In the genomic region with DNA sequence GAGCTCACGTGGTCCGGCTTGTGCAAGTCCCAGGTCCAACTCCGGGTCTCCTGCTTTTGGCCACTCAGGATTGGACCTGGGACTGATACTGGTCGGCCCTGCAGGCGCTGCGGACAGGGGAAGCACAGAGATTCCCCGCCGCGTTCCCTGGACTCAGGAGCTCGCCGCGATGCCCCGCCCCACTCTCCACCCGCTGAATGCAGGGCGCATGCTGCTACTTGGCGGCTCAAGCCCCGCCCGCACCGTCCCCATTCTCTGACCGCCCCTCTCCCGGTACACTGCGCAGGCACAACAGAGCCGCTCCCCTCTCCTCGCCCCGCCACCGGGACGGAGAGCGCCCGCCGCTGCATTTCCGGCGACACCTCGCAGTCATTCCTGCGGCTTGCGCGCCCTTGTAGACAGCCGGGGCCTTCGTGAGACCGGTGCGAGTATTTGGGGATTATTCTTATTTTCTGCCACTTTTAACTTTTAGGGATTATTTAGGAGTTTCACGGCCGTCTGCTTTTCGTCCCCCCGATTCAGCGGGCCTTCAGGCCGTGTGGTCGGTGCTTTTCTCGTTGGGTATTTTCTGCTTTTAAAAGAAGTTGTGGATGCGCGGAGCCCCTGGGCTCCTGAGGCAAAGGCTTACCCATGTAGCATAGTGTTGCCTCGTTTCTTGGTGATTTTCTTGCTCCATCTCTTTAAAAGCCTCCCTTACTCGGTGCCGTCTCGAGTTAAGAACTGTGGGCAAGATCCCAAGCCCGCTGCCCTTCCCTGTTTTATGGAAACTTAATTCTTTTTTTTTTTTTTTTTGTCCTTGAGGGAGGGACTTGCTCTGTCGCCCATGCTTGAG, we compare ENCODE assay signal across 8 cellular contexts. TPM values are rescaled to one million over a fixed set of nuclear protein-coding genes. Genes with fewer than 3 reads are reported as not detected.
DNase-seq lines count a peak whose midpoint lies in the region; ATAC-seq, FAIRE-seq and TF ChIP-seq lines count a peak whose summit lies in the region.

A gene (plus strand): TSS at position 251 of the 832 bp plus-strand sequence. CDS start 1,544 bp downstream, outside the sequence.

- H2BK5ac ChIP-seq in H1 (ENCODE audit: low read depth, low read length) (peak within 1 kb of the TSS; percentile 77; the same call in 1 of the 2 replicates), mesenchymal stem cell (ENCODE audit: low read depth, low read length, poor library complexity, severe bottlenecking) (peak within 1 kb of the TSS; percentile 83)

- peak within 1 kb of the TSS; percentile 84 for H3K27ac ChIP-seq in CD8-positive, alpha-beta memory T cell (ENCODE audit: low read depth, low read length)
- H3K27ac ChIP-seq in H1 (ENCODE audit: low read depth, low read length) (peak within 1 kb of the TSS; percentile 65), mesenchymal stem cell (ENCODE audit: low read length, poor library complexity, severe bottlenecking) (peak within 1 kb of the TSS; percentile 89)

- no peaks in the 10 kb centered on the region for H3K27me3 Mint-ChIP-seq in CD8-positive, alpha-beta memory T cell

- peak within 1 kb of the TSS; percentile 85 to 97 (median 94) for H3K4me3 Mint-ChIP-seq in CD8-positive, alpha-beta memory T cell

- H3K4me2 ChIP-seq in H1 (ENCODE audit: insufficient read depth in 1 of 2, low read depth in 2 of 2, low read length in 2 of 2) (peak within 1 kb of the TSS; percentile 79 to 95), mesenchymal stem cell (ENCODE audit: low read length, poor library complexity, severe bottlenecking) (peak within 1 kb of the TSS; percentile 88)

- no peak for TF ChIP-seq CTCF in H1 (IDR thresholded peaks at IDR 0.05; ENCODE audit: control extremely low read depth in 1 of 3, insufficient read depth in 1 of 3, low read depth in 1 of 3, low read length in 3 of 3)

- H2BK120ac ChIP-seq in H1 (replicated peaks; ENCODE audit: low read depth, low read length) (no peak within 1 kb of the TSS), mesenchymal stem cell (ENCODE audit: low read depth, low read length) (peak within 1 kb of the TSS; percentile 15)

- H3K18ac ChIP-seq in H1 (ENCODE audit: extremely low read depth, low read length) = peak within 1 kb of the TSS; percentile 97
- peak within 1 kb of the TSS in 1 of 2 experiments; percentile 81 for H3K18ac ChIP-seq in mesenchymal stem cell (ENCODE audit: low read depth in 1 of 2, low read length in 2 of 2)

- H2AFZ ChIP-seq in H1 (ENCODE audit: low read length) (peak within 1 kb of the TSS; percentile 48), mesenchymal stem cell (ENCODE audit: low read depth, low read length) (no peak within 1 kb of the TSS)

- POLR2A ChIA-PET in CD8-positive, alpha-beta memory T cell (lab: Charles Lee) = interaction anchor here (1.0 kb wide), 1 partner anchor 28 kb away, joined by 5 read pairs; a partner anchor contains a TSS
- POLR2A ChIA-PET in H1 (lab: Charles Lee; ENCODE audit: partially characterized antibody) = interaction anchor here (0.8 to 6.9 kb wide), 16 partner anchors 9 to 73 kb away, joined by 3 to 39 read pairs (median 5); a partner anchor contains a TSS

- H3K9me3 Mint-ChIP-seq in CD8-positive, alpha-beta memory T cell = peaks cover 0 to 3% (median 0%) of the 10 kb centered on the region in 5 donors

- H3K23ac ChIP-seq in H1 (ENCODE audit: insufficient read length) (no peak within 1 kb of the TSS), mesenchymal stem cell (ENCODE audit: low read length in 2 of 2) (no peak within 1 kb of the TSS)

- H3K36me3 Mint-ChIP-seq in CD8-positive, alpha-beta memory T cell = peaks cover 0 to 22% (median 3%) of the 10 kb centered on the region in 3 donors

- H2BK20ac ChIP-seq in H1 (ENCODE audit: low read length) = no peak within 1 kb of the TSS

- H3K27me3 ChIP-seq in CD8-positive, alpha-beta memory T cell (ENCODE audit: insufficient read depth, low read length, poor library complexity, severe bottlenecking) = no peaks in the 10 kb centered on the region
- H3K27me3 ChIP-seq in H1 (replicated peaks in 1 of 4; ENCODE audit: control insufficient read depth in 3 of 4, extremely low read depth in 1 of 4, insufficient read depth in 3 of 4, low read length in 3 of 4) = no peaks in the 10 kb centered on the region
- H3K27me3 ChIP-seq in mesenchymal stem cell (ENCODE audit: control insufficient read depth in 1 of 2, insufficient read depth in 1 of 2, low read length in 2 of 2) = no peaks in the 10 kb centered on the region

- FAIRE-seq in H1 (lab: Jason Lieb, UNC) = no peak

- H3K27ac Mint-ChIP-seq in CD8-positive, alpha-beta memory T cell = peak within 1 kb of the TSS; percentile 81 to 98 (median 95)

- peaks cover 8% of the 10 kb centered on the region; the same call in 1 of the 2 replicates for H3K79me1 ChIP-seq in H1 (ENCODE audit: low read depth, low read length)
- H3K79me1 ChIP-seq in mesenchymal stem cell (replicated peaks; ENCODE audit: low read length, poor library complexity, severe bottlenecking) = peaks cover 35% of the 10 kb centered on the region

- TF ChIP-seq RAD21 in H1 (IDR thresholded peaks at IDR 0.05 in 1 of 2, conservative IDR thresholded peaks at IDR 0.05 in 1 of 2; ENCODE audit: low read depth in 2 of 2, low read length in 2 of 2) = peak in 1 of 2 experiments; percentile 6; a peak in 3 of 4 replicates

- H3K9me3 ChIP-seq in CD8-positive, alpha-beta memory T cell (ENCODE audit: low read length) = no peaks in the 10 kb centered on the region
- H3K9me3 ChIP-seq in H1 (ENCODE audit: insufficient read depth in 2 of 2, low read depth in 1 of 2, low read length in 1 of 2) (peaks cover 0 to 9% of the 10 kb centered on the region in 2 experiments; a peak in 3 of 4 replicates), mesenchymal stem cell (ENCODE audit: control insufficient read depth, low read length) (peaks cover 11% of the 10 kb centered on the region)

- peak within 1 kb of the TSS; percentile 99; the same call in 1 of the 2 replicates for H2BK15ac ChIP-seq in H1 (ENCODE audit: low read length)
- peak within 1 kb of the TSS; percentile 86 for H2BK15ac ChIP-seq in mesenchymal stem cell (ENCODE audit: low read depth, poor library complexity, severe bottlenecking)

- no peaks in the 10 kb centered on the region for H3K36me3 ChIP-seq in CD8-positive, alpha-beta memory T cell (ENCODE audit: insufficient read depth, low read length)
- H3K36me3 ChIP-seq in H1 (ENCODE audit: control insufficient read depth in 2 of 4, insufficient read depth in 4 of 4, low read length in 3 of 4) = peaks cover 3 to 21% (median 9%) of the 10 kb centered on the region in 4 experiments; a peak in 5 of 8 replicates
- peaks cover 28 to 34% of the 10 kb centered on the region in 2 experiments for H3K36me3 ChIP-seq in mesenchymal stem cell (ENCODE audit: control insufficient read depth in 1 of 2, insufficient read depth in 2 of 2, low read depth in 1 of 2, low read length in 2 of 2)

- DNase-seq in CD8-positive, alpha-beta memory T cell = peak; percentile 63 to 81 (median 72)
- DNase-seq in HS-5 (ENCODE audit: low read depth) (peak; percentile 89), NOMO-1 treated with DMSO at 0.1 percent for 48 hours (lab: John Stamatoyannopoulos, UW; ENCODE audit: unreplicated experiment) (peak; percentile 93), H1 (ENCODE audit: low read depth in 1 of 2, low spot score in 2 of 2) (peak; percentile 95 to 98), mesenchymal stem cell (peak; percentile 98)
- DNase-seq in activated CD8-positive, alpha-beta memory T cell treated with anti-CD3 and anti-CD28 coated beads for 48 hours (ENCODE audit: low read depth in 2 of 3, low spot score in 2 of 3) = peak; percentile 66 to 85 (median 79)
- DNase-seq in stimulated activated CD8-positive, alpha-beta memory T cell treated with anti-CD3 and anti-CD28 coated beads, Interleukin-12 subunit alpha, Interleukin-12 subunit beta, amount 100 ng/mL, for 4 hours (ENCODE audit: low read depth) = peak; percentile 68

- ATAC-seq in GM19468 (IDR thresholded peaks at IDR 0.05; ENCODE audit: extremely low read depth, unreplicated experiment) = peak; percentile 95

- H4K8ac ChIP-seq in H1 (ENCODE audit: extremely low read depth, insufficient read depth, low read length) (peak within 1 kb of the TSS; percentile 53; the same call in 1 of the 2 replicates), mesenchymal stem cell (ENCODE audit: low read length) (peak within 1 kb of the TSS; percentile 94)

- peak in 1 of 2 experiments; percentile 83; a peak in 2 of 3 replicates for TF ChIP-seq POLR2A in H1 (IDR thresholded peaks at IDR 0.05; ENCODE audit: control extremely low read depth in 1 of 2, low read depth in 2 of 2, low read length in 2 of 2)

- H2AK5ac ChIP-seq in H1 (ENCODE audit: low read depth, low read length) (no peak within 1 kb of the TSS), mesenchymal stem cell (ENCODE audit: low read length, severe bottlenecking) (peak within 1 kb of the TSS; percentile 72)

- H3K4me1 Mint-ChIP-seq in CD8-positive, alpha-beta memory T cell = peaks cover 59 to 86% (median 80%) of the 10 kb centered on the region in 3 donors

- peak within 1 kb of the TSS; percentile 34 for H4K5ac ChIP-seq in H1 (ENCODE audit: insufficient read length, low read depth, low read length)

- H3K4me1 ChIP-seq in CD8-positive, alpha-beta memory T cell (ENCODE audit: insufficient read depth, low read length) = peaks cover 35% of the 10 kb centered on the region
- H3K4me1 ChIP-seq in H1 (replicated peaks in 1 of 4; ENCODE audit: control insufficient read depth in 3 of 4, insufficient read depth in 4 of 4, low read length in 3 of 4) = peaks cover 0 to 12% (median 4%) of the 10 kb centered on the region in 4 experiments; a peak in 3 of 7 replicates
- peaks cover 3% of the 10 kb centered on the region for H3K4me1 ChIP-seq in mesenchymal stem cell (ENCODE audit: control insufficient read depth, insufficient read depth, low read depth, low read length)

- H3K14ac ChIP-seq in H1 (ENCODE audit: insufficient read length) (no peak within 1 kb of the TSS), mesenchymal stem cell (ENCODE audit: low read length in 2 of 2) (no peak within 1 kb of the TSS)

- H3K23me2 ChIP-seq in H1 (ENCODE audit: low read depth, low read length) = peaks cover 4% of the 10 kb centered on the region; the same call in 1 of the 2 replicates

- H4K91ac ChIP-seq in H1 (replicated peaks; ENCODE audit: insufficient read length, low read length) (no peak within 1 kb of the TSS), mesenchymal stem cell (ENCODE audit: low read length) (peak within 1 kb of the TSS; percentile 66)

- no peaks in the 10 kb centered on the region for H4K20me1 ChIP-seq in H1 (replicated peaks in 1 of 2; ENCODE audit: control insufficient read depth in 1 of 2, insufficient read depth in 2 of 2, low read length in 2 of 2)

- peaks cover 8 to 18% of the 10 kb centered on the region in 2 experiments; a peak in 3 of 4 replicates for H3K79me2 ChIP-seq in H1 (ENCODE audit: control insufficient read depth in 1 of 2, insufficient read depth in 2 of 2, low read length in 2 of 2)

- peak within 1 kb of the TSS; percentile 83 for H3K4me3 ChIP-seq in CD8-positive, alpha-beta memory T cell (ENCODE audit: low read length)
- H3K4me3 ChIP-seq in H1 (ENCODE audit: extremely low read depth in 1 of 4, insufficient read depth in 2 of 4, low read depth in 3 of 4, low read length in 4 of 4) = peak within 1 kb of the TSS; percentile 80 to 91 (median 88)
- peak within 1 kb of the TSS; percentile 82 to 98 for H3K4me3 ChIP-seq in mesenchymal stem cell (ENCODE audit: insufficient read depth in 1 of 2, low read depth in 1 of 2, low read length in 2 of 2)

- 0 out of 2 replicates have a peak within 1 kb of the TSS, but pooled peaks have one; percentile 31 for H2BK12ac ChIP-seq in H1 (ENCODE audit: low read depth, low read length)
- no peak within 1 kb of the TSS for H2BK12ac ChIP-seq in mesenchymal stem cell (ENCODE audit: low read length in 2 of 2)

- H3K4ac ChIP-seq in H1 (replicated peaks; ENCODE audit: insufficient read length, low read depth, low read length) = peak within 1 kb of the TSS; percentile 85
- peak within 1 kb of the TSS; percentile 74 to 82 for H3K4ac ChIP-seq in mesenchymal stem cell (ENCODE audit: low read depth in 1 of 2, low read length in 2 of 2)

- CTCF ChIA-PET in CD8-positive, alpha-beta memory T cell (lab: Charles Lee) = interaction anchor here (1.3 to 3.1 kb wide), 2 partner anchors 20 to 28 kb away, joined by 3 to 11 read pairs; a partner anchor contains a TSS
- CTCF ChIA-PET in H1 (lab: Charles Lee; ENCODE audit: partially characterized antibody) = interaction anchor here (0.6 to 2.2 kb wide), 11 partner anchors 10 to 1710 kb away, joined by 3 to 9 read pairs (median 3); a partner anchor contains a TSS

- 2% methylated on average over 56 of the region's 56 CpGs; no CpG with 5 or more reads in 1 of the 2 experiments for WGBS in H1 (ENCODE audit: extremely low coverage in 1 of 2, insufficient coverage in 1 of 2, insufficient read length in 1 of 2, insufficient replicate concordance in 2 of 2, low coverage in 1 of 2, low lambda C conversion rate in 2 of 2, missing lambda C conversion rate in 1 of 2), 2 experiments
- under 1% methylated on average over 51 of the region's 56 CpGs for WGBS in mesenchymal stem cell

- H3K9ac ChIP-seq in H1 (replicated peaks in 1 of 4; ENCODE audit: extremely low read depth in 1 of 4, low read depth in 3 of 4, low read length in 3 of 4) = peak within 1 kb of the TSS; percentile 78 to 92 (median 82)
- H3K9ac ChIP-seq in mesenchymal stem cell (ENCODE audit: low read length) = peak within 1 kb of the TSS; percentile 99

- H3K56ac ChIP-seq in H1 (replicated peaks; ENCODE audit: insufficient read length, low read depth, low read length) = peak within 1 kb of the TSS; percentile 24

- TF ChIP-seq EP300 in H1 (IDR thresholded peaks at IDR 0.05; ENCODE audit: borderline replicate concordance in 1 of 2, low read depth in 2 of 2, low read length in 2 of 2) = 0 out of 3 replicates have a peak, but pooled peaks of 1 of the 2 experiments have one; percentile 36

RNA-seq across cellular contexts. Expression of the gene that starts here (rescaled TPM):
- total RNA-seq in CD8-positive, alpha-beta memory T cell = 10 to 100 TPM; 62.8 to 68.0 TPM
- polyA plus RNA-seq in CD8-positive, alpha-beta memory T cell = 79.8 TPM
- total RNA-seq in H1 (2021; fragmentation: NEBNext Ultra II Directional; extraction: Animal tissue kit (Norgen Biotek cat#: 25700)) = 111 and 116 TPM in 2 replicates
- polyA plus RNA-seq in H1 (2011; rRNA removed) = 125 and 157 TPM in 2 replicates
- 175 TPM for polyA plus RNA-seq in H1 (2011; cell fraction: cytosol; rRNA removed)
- polyA plus RNA-seq in H1 (2011; cell fraction: nucleus; rRNA removed) = 75.6 TPM
- polyA plus RNA-seq in H1 (2012, experiment 1 of 2) = 93.9 to 111 TPM (median 106 TPM) in 4 replicates
- polyA plus RNA-seq in H1 (2012, experiment 2 of 2) = 161 TPM
- polyA plus RNA-seq in H1 (2013, experiment 1 of 2) = 215 TPM
- 248 TPM for polyA plus RNA-seq in H1 (2013, experiment 2 of 2)
- 62.0 and 73.1 TPM in 2 replicates for polyA minus RNA-seq in H1 (2011; rRNA and poly(A)+ RNA removed)
- polyA minus RNA-seq in H1 (2011; cell fraction: cytosol; rRNA and poly(A)+ RNA removed) = 37.1 TPM
- 34.3 TPM for polyA minus RNA-seq in H1 (2011; cell fraction: nucleus; rRNA and poly(A)+ RNA removed)
- 216 TPM for polyA plus RNA-seq in mesenchymal stem cell (2013, experiment 1 of 2)
- 223 TPM for polyA plus RNA-seq in mesenchymal stem cell (2013, experiment 2 of 2)

Comparison
In these comparisons a context has a peak if more than half of its experiments do, and no peak if none do; other contexts are left out.
1. Peak in every context shown above with its lines: DNase-seq, ATAC-seq, H3K4me3 ChIP-seq and H3K27ac ChIP-seq.